ENCODE assay signal across 9 cellular contexts in the genomic region with DNA sequence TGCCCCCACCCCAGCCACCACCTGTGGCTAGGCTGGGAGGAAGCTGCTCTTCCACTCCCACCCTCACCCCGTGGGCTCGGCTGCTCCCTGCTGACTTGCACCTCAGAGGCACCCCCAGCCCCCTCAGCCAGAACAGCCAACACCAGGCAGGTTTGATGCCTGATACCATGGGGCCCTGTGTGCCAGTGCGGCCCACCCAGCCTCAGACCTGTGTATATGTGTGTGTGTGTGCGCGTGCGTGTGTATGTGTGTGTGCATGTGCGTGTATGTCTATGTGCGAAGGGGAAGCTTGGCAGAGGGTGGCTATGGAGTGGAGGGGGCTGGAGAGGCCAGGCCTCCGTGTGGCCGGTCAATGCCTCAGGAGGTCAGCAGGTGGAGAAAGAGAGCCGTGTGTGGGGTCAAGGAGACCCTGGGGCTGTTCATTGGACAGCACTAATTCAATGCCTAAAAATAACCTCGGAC. TPM values are rescaled to one million over a fixed set of nuclear protein-coding genes. Genes with fewer than 3 reads are reported as not detected.
DNase-seq lines count a peak whose midpoint lies in the region; ATAC-seq and TF ChIP-seq lines count a peak whose summit lies in the region.
"Had no signal": no experiment of that assay in that cellular context is flagged by ENCODE, and none has a peak within 500 bp of the region (broad histone marks: within the 10 kb centered on the region; RNA-seq: fewer than 3 reads in every experiment).

No MANE protein-coding gene starts in this region.

- H3K36me3 ChIP-seq in OCI-LY7 (ENCODE audit: insufficient read depth, low read length) (no peaks in the 10 kb centered on the region), fibroblast of lung (ENCODE audit: control insufficient read depth, insufficient read depth, low read length) (no peaks in the 10 kb centered on the region)

- TF ChIP-seq CTCF in GM10248 (IDR thresholded peaks at IDR 0.05; ENCODE audit: control extremely low read depth, extremely low read depth, low read depth, missing control alignments) (no peak), OCI-LY7 (conservative IDR thresholded peaks at IDR 0.05; ENCODE audit: low read length) (peak; percentile 60), fibroblast of lung (conservative IDR thresholded peaks at IDR 0.05 in 1 of 2, IDR thresholded peaks at IDR 0.05 in 1 of 2; ENCODE audit: low read depth in 1 of 2, low read length in 2 of 2) (peak; percentile 34 to 52), progenitor cell of endocrine pancreas (IDR thresholded peaks at IDR 0.05; ENCODE audit: unreplicated experiment) (peak; percentile 76)

- H3K27me3 ChIP-seq in fibroblast of lung (ENCODE audit: control insufficient read depth, insufficient read depth, low read length), result no peaks in the 10 kb centered on the region

- H3K36me3 Mint-ChIP-seq in progenitor cell of endocrine pancreas (ENCODE audit: insufficient read depth), result no peaks in the 10 kb centered on the region
- no peaks in the 10 kb centered on the region for H3K36me3 Mint-ChIP-seq in stimulated activated memory B cell treated with anti-CD40 and anti-IgM and Interleukin-4, amounts not matched to agents 10 μg/mL and 1 μg/mL and 100 μg/mL, for 72 hours

- H3K9ac ChIP-seq in fibroblast of lung (ENCODE audit: insufficient read depth, low read length), result no peak overlapping the region

- CTCF ChIA-PET in GM10248 (lab: Yijun Ruan, JAX) (interaction anchor here (0.7 kb wide), 1 partner anchor 375 kb away, joined by 3 read pairs; no protein-coding TSS in a partner anchor), OCI-LY7 (lab: Charles Lee; ENCODE audit: unreplicated experiment) (no interaction called here)

- peaks cover 50% of the 10 kb centered on the region for H3K4me1 Mint-ChIP-seq in progenitor cell of endocrine pancreas (ENCODE audit: low read depth)
- peaks cover 12% of the 10 kb centered on the region for H3K4me1 Mint-ChIP-seq in stimulated activated memory B cell treated with anti-CD40 and anti-IgM and Interleukin-4, amounts not matched to agents 10 μg/mL and 1 μg/mL and 100 μg/mL, for 72 hours

- peak overlapping the region; percentile 48 for H3K27ac Mint-ChIP-seq in progenitor cell of endocrine pancreas
- H3K27ac Mint-ChIP-seq in stimulated activated memory B cell treated with anti-CD40 and anti-IgM and Interleukin-4, amounts not matched to agents 10 μg/mL and 1 μg/mL and 100 μg/mL, for 72 hours, result no peak overlapping the region

- ATAC-seq in HG03159 (IDR thresholded peaks at IDR 0.05; ENCODE audit: unreplicated experiment), result no peak
- ATAC-seq in stimulated activated memory B cell treated with anti-CD40 and anti-IgM and Interleukin-4, amounts not matched to agents 10 μg/mL and 1 μg/mL and 100 μg/mL, for 72 hours, result no peak

- H3K79me2 ChIP-seq in OCI-LY7 (ENCODE audit: insufficient read depth, low read depth, low read length) (no peaks in the 10 kb centered on the region), fibroblast of lung (ENCODE audit: control insufficient read depth, insufficient read depth, low read length) (no peaks in the 10 kb centered on the region)

- H3K9me3 ChIP-seq in OCI-LY7 (ENCODE audit: low read length) (no peaks in the 10 kb centered on the region), fibroblast of lung (ENCODE audit: control insufficient read depth, insufficient read depth, low read depth, low read length) (no peaks in the 10 kb centered on the region)

- H3K4me3 Mint-ChIP-seq in progenitor cell of endocrine pancreas (ENCODE audit: low read depth), result no peak overlapping the region
- H3K4me3 Mint-ChIP-seq in stimulated activated memory B cell treated with anti-CD40 and anti-IgM and Interleukin-4, amounts not matched to agents 10 μg/mL and 1 μg/mL and 100 μg/mL, for 72 hours, result no peak overlapping the region

- no TSS peak for BruUV-seq in OCI-LY7 (replicated peaks; lab: Mats Ljungman, UMichigan)

- POLR2A ChIA-PET in GM10248 (lab: Yijun Ruan, JAX) (no interaction called here), OCI-LY7 (lab: Charles Lee) (no interaction called here)

- intact Hi-C loops in OCI-LY7 (cut with micrococcal nuclease; ENCODE audit: unreplicated experiment), result no loop called here

- no peak overlapping the region for H3K27ac ChIP-seq in OCI-LY7 (ENCODE audit: low read depth, low read length, poor library complexity, severe bottlenecking)
- H3K27ac ChIP-seq in fibroblast of lung (ENCODE audit: insufficient read depth, low read length), result no peak overlapping the region
- H3K27ac ChIP-seq: skin epidermis had no signal

- H4K20me1 ChIP-seq in OCI-LY7 (ENCODE audit: insufficient read depth, low read length) (no peaks in the 10 kb centered on the region), fibroblast of lung (ENCODE audit: control insufficient read depth, extremely low read depth, insufficient read depth, low read length) (no peaks in the 10 kb centered on the region)

- peaks cover 7% of the 10 kb centered on the region for H3K4me1 ChIP-seq in OCI-LY7 (ENCODE audit: insufficient read depth, low read length, poor library complexity, severe bottlenecking)
- H3K4me1 ChIP-seq in fibroblast of lung (ENCODE audit: control insufficient read depth, extremely low read depth, insufficient read depth, low read length), result peaks cover 12% of the 10 kb centered on the region

- H3K4me2 ChIP-seq in OCI-LY7 (ENCODE audit: low read length) (no peak overlapping the region), fibroblast of lung (ENCODE audit: extremely low read depth, insufficient read depth, low read length) (no peak overlapping the region)

- peak; percentile 54 for DNase-seq in GM10248 (ENCODE audit: extremely low spot score)
- peak; percentile 14 for DNase-seq in OCI-LY7 (ENCODE audit: low spot score)
- DNase-seq in fibroblast of lung (ENCODE audit: low read depth in 2 of 2), result no peak
- peak; percentile 44 for DNase-seq in progenitor cell of endocrine pancreas (ENCODE audit: low spot score, unreplicated experiment)
- no peak for DNase-seq in NCI-H1930 (lab: John Stamatoyannopoulos, UW)
- no peak for DNase-seq in central memory CD4-positive, alpha-beta T cell

- no peaks in the 10 kb centered on the region for H3K9me2 ChIP-seq in OCI-LY7 (ENCODE audit: insufficient read depth, low read length)

- no peaks in the 10 kb centered on the region for H3K27me3 Mint-ChIP-seq in progenitor cell of endocrine pancreas
- peaks cover 62% of the 10 kb centered on the region for H3K27me3 Mint-ChIP-seq in stimulated activated memory B cell treated with anti-CD40 and anti-IgM and Interleukin-4, amounts not matched to agents 10 μg/mL and 1 μg/mL and 100 μg/mL, for 72 hours

- H3K9me3 Mint-ChIP-seq in progenitor cell of endocrine pancreas (ENCODE audit: low read depth), result no peaks in the 10 kb centered on the region
- H3K9me3 Mint-ChIP-seq in stimulated activated memory B cell treated with anti-CD40 and anti-IgM and Interleukin-4, amounts not matched to agents 10 μg/mL and 1 μg/mL and 100 μg/mL, for 72 hours, result no peaks in the 10 kb centered on the region

- H2AFZ ChIP-seq in OCI-LY7 (ENCODE audit: low read length) (no peak overlapping the region), fibroblast of lung (ENCODE audit: low read length) (no peak overlapping the region)

- H3K4me3 ChIP-seq in OCI-LY7 (ENCODE audit: low read depth, low read length, poor library complexity, severe bottlenecking), result no peak overlapping the region
- no peak overlapping the region for H3K4me3 ChIP-seq in fibroblast of lung (replicated peaks in 1 of 4; ENCODE audit: control extremely low read depth in 1 of 4, insufficient read depth in 1 of 4, low read depth in 3 of 4, low read length in 4 of 4)
- H3K4me3 ChIP-seq: skin epidermis had no signal

RNA-seq across cellular contexts. Expression of gene DAB2IP, which starts 16.6 kb away (rescaled TPM):
- total RNA-seq in OCI-LY7 (2014; rRNA removed; shearing (Covaris generic)), result 2.9 and 3.9 TPM in 2 replicates
- total RNA-seq in OCI-LY7 (2022) (11.1 and 11.2 TPM in 2 replicates), fibroblast of lung (5.6 and 16.5 TPM in 2 replicates), progenitor cell of endocrine pancreas (63.2 and 67.8 TPM in 2 replicates)
- polyA plus RNA-seq in fibroblast of lung, result 13.4 and 14.6 TPM in 2 replicates
- 16.8 and 21.4 TPM in 2 replicates for polyA plus RNA-seq in fibroblast of lung (2012)
- 52.2 and 67.8 TPM in 2 replicates for polyA minus RNA-seq in fibroblast of lung (ENCODE audit: low replicate concordance)

Comparison
In these comparisons a context has a peak if more than half of its experiments do, and no peak if none do; other contexts are left out.
1. DNase-seq: peak in GM10248 (single experiment), OCI-LY7 (single experiment) and progenitor cell of endocrine pancreas (single experiment); none in fibroblast of lung (0 of 2), NCI-H1930 (0 of 2) and central memory CD4-positive, alpha-beta T cell (single experiment).